ENCODE assay signal across 2 cellular contexts in the genomic region with DNA sequence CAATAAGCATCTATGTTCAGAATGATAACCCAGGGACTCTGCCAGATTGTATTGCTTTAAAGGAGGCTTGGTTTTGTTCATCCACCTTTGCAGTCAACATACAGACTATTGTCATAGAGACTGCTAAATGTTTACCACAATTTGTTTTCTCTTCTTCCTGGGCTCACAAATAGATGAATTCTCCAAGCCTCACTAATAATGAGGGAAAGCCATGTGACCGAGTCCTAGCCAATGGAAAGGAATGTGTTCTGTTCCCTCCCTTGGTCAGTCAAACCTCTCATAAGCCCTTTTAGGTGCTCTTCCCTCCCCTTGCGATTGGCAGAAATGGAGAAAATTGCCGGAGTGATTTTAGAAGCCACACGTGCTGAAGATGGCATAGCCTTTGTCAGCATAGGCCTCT.
TF ChIP-seq lines count a peak whose summit lies in the region.

No MANE protein-coding gene starts in this region.

TF ChIP-seq in IMR-90, 13 proteins besides CTCF, POLR2A, EP300 and RAD21:
- TF ChIP-seq, protein P1, sequence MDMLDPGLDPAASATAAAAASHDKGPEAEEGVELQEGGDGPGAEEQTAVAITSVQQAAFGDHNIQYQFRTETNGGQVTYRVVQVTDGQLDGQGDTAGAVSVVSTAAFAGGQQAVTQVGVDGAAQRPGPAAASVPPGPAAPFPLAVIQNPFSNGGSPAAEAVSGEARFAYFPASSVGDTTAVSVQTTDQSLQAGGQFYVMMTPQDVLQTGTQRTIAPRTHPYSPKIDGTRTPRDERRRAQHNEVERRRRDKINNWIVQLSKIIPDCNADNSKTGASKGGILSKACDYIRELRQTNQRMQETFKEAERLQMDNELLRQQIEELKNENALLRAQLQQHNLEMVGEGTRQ (IDR thresholded peaks at IDR 0.05; ENCODE audit: low read depth, low read length): peak; percentile 62; the same call in 1 of the 2 replicates
- TF ChIP-seq BHLHE40 (IDR thresholded peaks at IDR 0.05; ENCODE audit: low read depth, low read length): no peak
TF ChIP-seq in IMR-90: peak in this region for 1.

TF ChIP-seq in K562, 482 proteins besides CTCF, POLR2A, EP300 and RAD21:
- TF ChIP-seq, protein P1 (CRISPR knock-in tag; IDR thresholded peaks at IDR 0.05): peak; percentile 23; the same call in 1 of the 2 replicates
- TF ChIP-seq GTF2A2 (tag; IDR thresholded peaks at IDR 0.05): no peak
